8 cellular contexts compared by ENCODE assay signal in the genomic region with DNA sequence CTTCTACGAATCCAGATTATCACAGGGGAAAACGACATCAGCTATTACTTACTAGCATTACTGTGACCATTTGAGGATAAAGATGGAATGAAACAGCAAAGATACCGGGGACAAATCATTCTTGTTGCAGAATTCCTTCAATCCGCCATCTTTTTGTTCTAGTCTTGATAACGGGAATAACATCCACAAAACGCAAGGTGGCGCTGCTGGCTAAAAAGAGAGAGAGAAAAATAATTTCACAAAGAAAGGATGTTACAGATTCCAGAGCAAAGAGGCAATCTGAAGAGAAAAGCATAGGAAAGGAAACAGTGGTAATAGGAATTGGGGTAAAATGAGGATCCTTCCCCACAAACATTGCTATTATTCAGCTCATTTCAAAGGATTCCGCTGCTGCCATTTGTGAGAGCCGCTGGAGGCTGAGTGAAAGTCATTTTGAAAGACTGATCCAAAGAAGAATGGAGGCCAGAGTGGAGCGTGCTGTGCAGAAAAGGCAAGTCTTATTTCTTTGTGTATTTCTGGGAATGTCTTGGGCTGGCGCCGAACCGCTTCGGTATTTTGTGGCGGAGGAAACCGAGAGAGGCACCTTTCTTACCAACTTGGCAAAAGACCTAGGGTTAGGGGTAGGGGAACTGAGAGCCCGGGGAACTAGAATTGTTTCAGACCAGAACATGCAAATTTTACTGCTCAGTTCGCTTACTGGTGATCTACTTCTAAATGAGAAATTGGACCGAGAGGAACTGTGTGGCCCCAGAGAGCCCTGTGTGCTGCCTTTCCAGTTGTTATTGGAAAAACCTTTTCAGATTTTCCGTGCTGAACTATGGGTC. TPM values are rescaled to one million over a fixed set of nuclear protein-coding genes. Genes with fewer than 3 reads are reported as not detected.
DNase-seq lines count a peak whose midpoint lies in the region; ATAC-seq and TF ChIP-seq lines count a peak whose summit lies in the region.

A gene (plus strand): TSS at position 264 of the 824 bp plus-strand sequence. CDS start 192 bp downstream, at position 456.

- no peaks in the 10 kb centered on the region for H3K36me3 ChIP-seq in thyroid gland

- no peaks in the 10 kb centered on the region for H3K4me1 ChIP-seq in thyroid gland

- DNase-seq in AG08396 (ENCODE audit: low spot score) (peak; percentile 58), SK-MEL-5 (ENCODE audit: low read depth, low spot score) (peak; percentile 70), globus pallidus (ENCODE audit: low spot score) (peak; percentile 48), thyroid gland (peak; percentile 4 to 23)

- in situ Hi-C loops in SK-MEL-5 (cut with HindIII; ENCODE audit: low pct_unique_long_range_greater_than_20kb, low sequenced_read_pairs): no loop called here

- H3K4me3 ChIP-seq in thyroid gland (replicated peaks in 1 of 3): no peak within 1 kb of the TSS

- no peak for ATAC-seq in GM21515 (IDR thresholded peaks at IDR 0.05; ENCODE audit: unreplicated experiment)
- ATAC-seq in GM19397 (IDR thresholded peaks at IDR 0.05; ENCODE audit: unreplicated experiment): no peak
- ATAC-seq in HG03159 (IDR thresholded peaks at IDR 0.05; ENCODE audit: unreplicated experiment): no peak

- TF ChIP-seq CTCF in GM12872 (IDR thresholded peaks at IDR 0.05; ENCODE audit: insufficient read depth, low read depth, low read length) (peak; percentile 28; the same call in 1 of the 3 replicates), thyroid gland (IDR thresholded peaks at IDR 0.05) (peak in 2 of 6 experiments; percentile 21 to 38)

- intact Hi-C loops in thyroid gland (cut with DNase I): no loop called here

- TF ChIP-seq POLR2A in thyroid gland (IDR thresholded peaks at IDR 0.05): no peak

- no peaks in the 10 kb centered on the region for H3K27me3 ChIP-seq in thyroid gland

- H3K27ac ChIP-seq in thyroid gland: no peak within 1 kb of the TSS

- H3K9me3 ChIP-seq in thyroid gland: no peaks in the 10 kb centered on the region

- WGBS in thyroid gland, 2 donors: 21 to 43% methylated on average over 20 of the region's 20 CpGs

RNA-seq across cellular contexts. Expression of the gene that starts here (rescaled TPM):
- total RNA-seq in SK-MEL-5 (2014; rRNA removed; shearing (Covaris generic)): 0.24 and 0.29 TPM in 2 replicates
- 1.0 and 1.1 TPM in 2 replicates for polyA plus RNA-seq in SK-MEL-5 (2015; cell fraction: cytosol; rRNA removed)
- polyA plus RNA-seq in SK-MEL-5 (2015; cell fraction: nucleus; rRNA removed): 0.33 and 0.57 TPM in 2 replicates
- total RNA-seq in thyroid gland: 1 to 10 TPM in 3 of 4 donors, under 1 TPM in 1; 0.67 to 2.8 (median 2.1) TPM

Comparison
In these comparisons a context has a peak if more than half of its experiments do, and no peak if none do; other contexts are left out.
1. DNase-seq: peak in every context shown above with its lines; median percentile 70 in SK-MEL-5; 58 in AG08396; 48 in globus pallidus; 14 in thyroid gland.